1 cellular context compared by ENCODE assay signal in the genomic region with DNA sequence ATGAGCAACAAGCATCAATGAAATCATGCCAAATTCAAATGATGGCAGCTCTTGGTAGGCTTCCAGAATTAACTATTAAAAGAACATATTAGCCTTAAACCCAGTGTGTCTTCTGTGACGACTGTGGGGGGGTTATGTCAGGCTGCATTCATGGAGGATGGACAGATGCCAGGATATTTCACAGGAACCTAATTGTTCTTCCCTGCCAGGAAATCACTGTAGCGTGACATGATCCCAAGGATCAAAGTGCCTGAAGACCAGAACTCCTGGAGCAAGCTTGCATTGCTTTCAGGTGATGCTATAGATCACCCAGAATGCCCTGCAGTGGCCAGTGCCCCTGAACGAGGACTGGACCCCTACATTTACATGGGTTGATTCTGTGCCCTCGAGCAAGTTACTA.
TF ChIP-seq lines count a peak whose summit lies in the region.

No MANE protein-coding gene starts in this region.

TF ChIP-seq in HepG2, 621 proteins besides CTCF, POLR2A, EP300 and RAD21 (continued from another document):
- TF ChIP-seq ZNF407 (CRISPR knock-in tag; IDR thresholded peaks at IDR 0.05; ENCODE audit: not compliant biosample characterization) (no peak), ZNF329 (CRISPR knock-in tag; IDR thresholded peaks at IDR 0.05; ENCODE audit: low read depth) (no peak), ZNF841 (CRISPR knock-in tag; IDR thresholded peaks at IDR 0.05; ENCODE audit: borderline replicate concordance) (no peak)
